ENCODE assay signal across 10 cellular contexts in the genomic region with DNA sequence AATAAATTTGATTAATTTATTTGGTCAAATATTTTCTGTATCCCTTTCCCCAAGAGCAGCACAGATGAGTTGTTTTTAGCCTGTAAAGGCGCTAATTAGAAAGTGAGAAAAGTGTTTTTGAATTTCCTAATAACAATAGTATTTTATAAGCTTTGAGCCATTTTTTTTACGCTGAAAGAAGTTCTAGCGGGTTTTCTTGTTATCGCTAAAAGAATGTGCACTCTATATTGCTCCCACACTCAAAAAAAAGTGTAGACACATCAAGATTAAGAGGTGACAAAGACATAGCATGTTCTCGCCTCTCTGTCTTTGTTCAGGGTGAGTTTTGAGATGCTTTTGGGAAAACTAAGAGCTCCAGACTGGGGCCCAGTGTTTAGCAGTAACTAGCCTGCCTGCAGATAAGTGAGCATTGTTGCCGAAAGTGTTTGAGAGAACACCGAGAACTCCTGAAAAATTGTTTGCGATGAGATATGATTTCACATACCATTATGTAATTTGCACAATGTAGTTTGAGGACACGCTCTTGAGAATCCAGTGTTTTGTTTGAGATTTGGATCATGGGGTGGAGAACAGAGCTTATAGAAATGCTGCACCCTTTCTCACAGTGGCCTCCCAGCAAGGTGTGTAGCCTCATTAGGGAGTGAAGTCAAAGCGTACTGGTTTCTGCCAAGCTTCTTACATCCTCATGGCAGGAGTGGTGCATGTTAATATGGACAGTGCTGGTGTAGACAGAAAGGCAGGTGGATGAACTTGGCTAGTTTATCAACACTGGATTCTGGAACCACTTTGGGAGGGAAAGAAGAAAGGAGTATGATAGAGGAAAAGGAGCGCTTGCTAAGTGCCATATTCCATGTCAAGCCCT. TPM values are rescaled to one million over a fixed set of nuclear protein-coding genes. Genes with fewer than 3 reads are reported as not detected.
A peak's percentile ranks its signal among the peaks of the same experiment; 100 is the strongest.
DNase-seq lines count a peak whose midpoint lies in the region; ATAC-seq, FAIRE-seq and TF ChIP-seq lines count a peak whose summit lies in the region.
"Had no signal": no experiment of that assay in that cellular context is flagged by ENCODE, and none has a peak within 500 bp of the region (broad histone marks: within the 10 kb centered on the region; RNA-seq: fewer than 3 reads in every experiment).

No MANE protein-coding gene starts in this region.

- H2AFZ ChIP-seq in GM12878 (ENCODE audit: control insufficient read depth, low read depth, low read length) = no peak overlapping the region

- H3K36me3 Mint-ChIP-seq in activated naive CD4-positive, alpha-beta T cell treated with anti-CD3 and anti-CD28 coated beads, Interleukin-2, amount 50 U/mL, for 24 hours = no peaks in the 10 kb centered on the region

- H3K4me3 ChIP-seq in GM12878 (peak overlapping the region; percentile 79; the same call in 1 of the 2 replicates), lower lobe of right lung (peak overlapping the region; percentile 72), upper lobe of left lung (peak overlapping the region in 3 of 4 donors; percentile 58 to 87 (median 75))

- no peak for ATAC-seq in GM12878
- ATAC-seq in lower lobe of right lung = no peak
- ATAC-seq in upper lobe of left lung (ENCODE audit: low FRiP score in 2 of 2) = no peak

- TF ChIP-seq POLR2A in GM12878 (IDR thresholded peaks at IDR 0.05; ENCODE audit: low read depth, low read length) = no peak
- no peak for TF ChIP-seq POLR2A in upper lobe of left lung (IDR thresholded peaks at IDR 0.05)

- no peaks in the 10 kb centered on the region for H3K36me3 ChIP-seq in GM12878 (ENCODE audit: control insufficient read depth in 2 of 2, insufficient read depth in 2 of 2, low read length in 1 of 2)
- H3K36me3 ChIP-seq in lower lobe of right lung = no peaks in the 10 kb centered on the region
- no peaks in the 10 kb centered on the region for H3K36me3 ChIP-seq in upper lobe of left lung

- H3K4me1 Mint-ChIP-seq in activated naive CD4-positive, alpha-beta T cell treated with anti-CD3 and anti-CD28 coated beads, Interleukin-2, amount 50 U/mL, for 24 hours = peaks cover 19% of the 10 kb centered on the region

- H3K4me2 ChIP-seq in GM12878 (ENCODE audit: control insufficient read depth, insufficient read depth) = no peak overlapping the region

- peaks cover 0 to 13% of the 10 kb centered on the region in 2 experiments; a peak in 2 of 4 replicates for H3K27me3 ChIP-seq in GM12878 (replicated peaks in 1 of 2; ENCODE audit: control insufficient read depth in 2 of 2, insufficient read depth in 2 of 2, low read length in 1 of 2)
- peaks cover 33% of the 10 kb centered on the region for H3K27me3 ChIP-seq in lower lobe of right lung (ENCODE audit: low read depth)
- peaks cover 0 to 17% (median 2%) of the 10 kb centered on the region in 4 donors for H3K27me3 ChIP-seq in upper lobe of left lung

- CTCF ChIA-PET in GM12878 (lab: Yijun Ruan, JAX) = interaction anchor here (0.6 to 10.7 kb wide), 10 partner anchors 8 to 116 kb away, joined by 3 to 153 read pairs (median 3); no protein-coding TSS in a partner anchor

- TF ChIP-seq CTCF in GM12878 (IDR thresholded peaks at IDR 0.05 in 2 of 3, conservative IDR thresholded peaks at IDR 0.05 in 1 of 3; ENCODE audit: control insufficient read depth in 2 of 3, extremely low read depth in 1 of 3, insufficient read depth in 1 of 3, low read depth in 3 of 3, low read length in 3 of 3) = no peak
- TF ChIP-seq CTCF in lower lobe of right lung (IDR thresholded peaks at IDR 0.05) = no peak
- TF ChIP-seq CTCF in upper lobe of left lung (IDR thresholded peaks at IDR 0.05) = no peak

- RAD21 ChIA-PET in GM12878 (lab: Charles Lee; ENCODE audit: unreplicated experiment) = interaction anchor here (0.8 to 11.7 kb wide), 7 partner anchors 9 to 366 kb away, joined by 3 to 254 read pairs (median 3); no protein-coding TSS in a partner anchor

- no peaks in the 10 kb centered on the region for H3K79me2 ChIP-seq in GM12878 (ENCODE audit: control insufficient read depth, insufficient read depth, low read length)

- peaks cover 23% of the 10 kb centered on the region for H3K4me1 ChIP-seq in GM12878 (ENCODE audit: control insufficient read depth, insufficient read depth, low read length)
- peaks cover 32% of the 10 kb centered on the region for H3K4me1 ChIP-seq in lower lobe of right lung
- H3K4me1 ChIP-seq in upper lobe of left lung = peaks cover 10 to 32% (median 20%) of the 10 kb centered on the region in 4 donors

- no peak for TF ChIP-seq RAD21 in GM12878 (IDR thresholded peaks at IDR 0.05; ENCODE audit: insufficient read depth, low read depth, low read length)

- POLR2A ChIA-PET in GM12878 (lab: Charles Lee) = interaction anchor here (0.6 to 1.4 kb wide), 7 partner anchors 15 to 60 kb away, joined by 3 to 10 read pairs (median 4); no protein-coding TSS in a partner anchor

- no peak for DNase-seq in activated naive CD4-positive, alpha-beta T cell (lab: John Stamatoyannopoulos, UW)
- DNase-seq in GM12878 (ENCODE audit: low read depth, low spot score) = no peak
- no peak for DNase-seq in lower lobe of right lung
- no peak for DNase-seq in upper lobe of left lung
- DNase-seq in NCI-H524 treated with DMSO at 0.1 percent for 48 hours (lab: John Stamatoyannopoulos, UW) = no peak
- no peak for DNase-seq in putamen (ENCODE audit: low spot score)
- no peak for DNase-seq in NCI-H1105 (lab: John Stamatoyannopoulos, UW)
- DNase-seq: kidney glomerular epithelial cell, NCI-H1417 treated with DMSO at 0.1 percent for 48 hours had no signal

- BruUV-seq in GM12878 (replicated peaks; lab: Mats Ljungman, UMichigan) = no TSS peak

- intact Hi-C loops in GM12878 (cut with micrococcal nuclease; ENCODE audit: unreplicated experiment) = loop anchor here (2.0 kb wide), 1 partner anchor 117 kb away; no protein-coding TSS in a partner anchor
- intact Hi-C loops in lower lobe of right lung (cut with DNase I) = no loop called here

- FAIRE-seq in GM12878 (lab: Jason Lieb, UNC) = no peak

- no peaks in the 10 kb centered on the region for H3K9me3 Mint-ChIP-seq in activated naive CD4-positive, alpha-beta T cell treated with anti-CD3 and anti-CD28 coated beads, Interleukin-2, amount 50 U/mL, for 24 hours

- no peak overlapping the region for H3K27ac Mint-ChIP-seq in activated naive CD4-positive, alpha-beta T cell treated with anti-CD3 and anti-CD28 coated beads, Interleukin-2, amount 50 U/mL, for 24 hours

- SMC1A ChIA-PET in GM12878 (lab: Charles Lee; ENCODE audit: uncharacterized antibody, unreplicated experiment) = interaction anchor here (0.6 to 14.6 kb wide), 10 partner anchors 10 to 66 kb away, joined by 3 to 206 read pairs (median 4); no protein-coding TSS in a partner anchor

- H3K9me3 ChIP-seq in GM12878 (replicated peaks; ENCODE audit: control insufficient read depth, insufficient read depth, low read length) (no peaks in the 10 kb centered on the region; the same call in 1 of the 3 replicates), lower lobe of right lung (no peaks in the 10 kb centered on the region), upper lobe of left lung (no peaks in the 10 kb centered on the region)

- H3K9ac ChIP-seq in GM12878 (ENCODE audit: control insufficient read depth, insufficient read depth, low read length) = no peak overlapping the region

- H4K20me1 ChIP-seq in GM12878 (ENCODE audit: control insufficient read depth, insufficient read depth) = no peaks in the 10 kb centered on the region

- H3K4me3 Mint-ChIP-seq in activated naive CD4-positive, alpha-beta T cell treated with anti-CD3 and anti-CD28 coated beads, Interleukin-2, amount 50 U/mL, for 24 hours = peak overlapping the region; percentile 85

- H3K27me3 Mint-ChIP-seq in activated naive CD4-positive, alpha-beta T cell treated with anti-CD3 and anti-CD28 coated beads, Interleukin-2, amount 50 U/mL, for 24 hours = peaks cover 22% of the 10 kb centered on the region

- H3K27ac ChIP-seq in GM12878 (ENCODE audit: control insufficient read depth, insufficient read depth) = no peak overlapping the region
- H3K27ac ChIP-seq in lower lobe of right lung = peak overlapping the region; percentile 11
- H3K27ac ChIP-seq in upper lobe of left lung = peak overlapping the region in 1 of 4 donors; percentile 80

- TF ChIP-seq EP300 in GM12878 (IDR thresholded peaks at IDR 0.05; ENCODE audit: borderline replicate concordance in 1 of 2, control insufficient read depth in 1 of 2, low read depth in 2 of 2, low read length in 2 of 2) (no peak), upper lobe of left lung (IDR thresholded peaks at IDR 0.05) (no peak)

- in situ Hi-C loops in GM12878 (cut with MboI) = loop anchor here (5.0 kb wide), 1 partner anchor 60 kb away; no protein-coding TSS in a partner anchor

- WGBS in GM12878 (ENCODE audit: insufficient coverage, insufficient replicate concordance, low lambda C conversion rate, missing lambda C conversion rate) = 92% methylated on average over 11 of the region's 11 CpGs
- 77 to 78% methylated on average over 11 of the region's 11 CpGs for WGBS in upper lobe of left lung, 2 donors

TF ChIP-seq in GM12878, 131 proteins besides CTCF, POLR2A, EP300 and RAD21 (continues in another document):
- TF ChIP-seq IRF4 (IDR thresholded peaks at IDR 0.05; ENCODE audit: low read depth, low read length) (no peak), RFX5 (IDR thresholded peaks at IDR 0.05; ENCODE audit: low read depth, low read length) (no peak), CEBPB (IDR thresholded peaks at IDR 0.05; ENCODE audit: borderline replicate concordance in 1 of 2, low read depth in 2 of 2, low read length in 2 of 2) (no peak)

RNA-seq across cellular contexts. Expression of a gene that starts 1.5 kb away (rescaled TPM):
- 103 and 104 TPM in 2 replicates for total RNA-seq in GM12878 (2013; cell fraction: nucleolus; rRNA removed)
- total RNA-seq in GM12878 (2014; rRNA removed) (5.8 and 7.2 TPM in 2 replicates), GM12878 (2014; rRNA removed; fragmentation: Illumina TruSeq; extraction: Trizol) (6.0 and 6.4 TPM in 2 replicates), GM12878 (2021) (7.3 and 7.4 TPM in 2 replicates), lower lobe of right lung (18.6 TPM), upper lobe of left lung (10 to 100 TPM; 11.5 to 34.2 (median 20.1) TPM)
- 1.9 TPM for polyA plus RNA-seq in GM12878 (2011; ENCODE audit: low read depth)
- polyA plus RNA-seq in GM12878 (2011; rRNA removed) (74.6 and 75.4 TPM in 2 replicates), GM12878 (2014; fragmentation: Illumina TruSeq; extraction: Trizol) (8.9 and 9.2 TPM in 2 replicates), GM12878 (2014; fragmentation: Nextera tagmentation; extraction: Ambion mirVana) (1 to 10 TPM; 1.8 to 2.4 TPM), GM12878 (2014; rRNA removed) (7.4 and 8.8 TPM in 2 replicates), GM12878 (2016; fragmentation: Nextera tagmentation; extraction: Ambion mirVana) (10 to 100 TPM; 25.4 to 26.2 TPM)
- 78.9 and 79.2 TPM in 2 replicates for polyA plus RNA-seq in GM12878 (2011; cell fraction: cytosol; rRNA removed)
- 21.8 and 24.3 TPM in 2 replicates for polyA plus RNA-seq in GM12878 (2011; cell fraction: nucleus; rRNA removed)
- 2.6 and 3.3 TPM in 2 replicates for polyA plus RNA-seq in GM12878 (2012)
- polyA minus RNA-seq in GM12878 (2011; rRNA and poly(A)+ RNA removed) = 78.2 and 81.0 TPM in 2 replicates
- 20.8 and 24.8 TPM in 2 replicates for polyA minus RNA-seq in GM12878 (2011; cell fraction: cytosol; rRNA and poly(A)+ RNA removed)
- polyA minus RNA-seq in GM12878 (2011; cell fraction: nucleus; rRNA and poly(A)+ RNA removed) = 17.5 and 27.1 TPM in 2 replicates
